Comparison of ENCODE assay signal across 8 cellular contexts in genomic region chr14:58298880-58299664, GRCh38. TPM values are rescaled to one million over a fixed set of nuclear protein-coding genes. Genes with fewer than 3 reads are reported as not detected.
A peak's percentile ranks its signal among the peaks of the same experiment; 100 is the strongest.
DNase-seq lines count a peak whose midpoint lies in the region; ATAC-seq and TF ChIP-seq lines count a peak whose summit lies in the region.

No MANE protein-coding gene starts in this region.

- H3K36me3 Mint-ChIP-seq in CD8-positive, alpha-beta T cell, result peaks cover 43% of the 10 kb centered on the region
- H3K36me3 Mint-ChIP-seq in activated naive CD4-positive, alpha-beta T cell treated with anti-CD3 and anti-CD28 coated beads, Interleukin-2, amount 50 U/mL, for 72 hours, result peaks cover 19 to 29% of the 10 kb centered on the region in 2 donors

- TF ChIP-seq POLR2A in Peyer's patch (IDR thresholded peaks at IDR 0.05) (no peak), ovary (IDR thresholded peaks at IDR 0.05) (no peak)

- H3K4me3 Mint-ChIP-seq in CD8-positive, alpha-beta T cell, result peak overlapping the region; percentile 98

- H3K4me1 Mint-ChIP-seq in CD8-positive, alpha-beta T cell (ENCODE audit: low read depth), result peaks cover 56% of the 10 kb centered on the region

- no peaks in the 10 kb centered on the region for H3K27me3 Mint-ChIP-seq in CD8-positive, alpha-beta T cell (ENCODE audit: low read depth)

- peak overlapping the region; percentile 74 for H3K4me3 ChIP-seq in CD8-positive, alpha-beta T cell (ENCODE audit: low read depth, low read length)
- H3K4me3 ChIP-seq in Peyer's patch (peak overlapping the region; percentile 77 to 86 (median 84)), ovary (peak overlapping the region; percentile 97)

- no peaks in the 10 kb centered on the region for H3K27me3 ChIP-seq in CD8-positive, alpha-beta T cell (ENCODE audit: insufficient read depth, low read length)
- H3K27me3 ChIP-seq in Peyer's patch (no peaks in the 10 kb centered on the region), ovary (no peaks in the 10 kb centered on the region)

- WGBS in ovary, 3 donors, result 0 to 1% (median 1%) methylated on average over 23 to 83 of the region's 84 CpGs

- H3K4me1 ChIP-seq in CD8-positive, alpha-beta T cell (ENCODE audit: insufficient read depth, low read length), result peaks cover 34% of the 10 kb centered on the region
- H3K4me1 ChIP-seq in Peyer's patch (peaks cover 0 to 11% (median 0%) of the 10 kb centered on the region in 4 donors), ovary (ENCODE audit: insufficient read depth) (peaks cover 7% of the 10 kb centered on the region)

- peak overlapping the region; percentile 71 for H3K27ac ChIP-seq in CD8-positive, alpha-beta T cell (ENCODE audit: low read depth, low read length)
- H3K27ac ChIP-seq in Peyer's patch (peak overlapping the region; percentile 87 to 97 (median 95)), ovary (peak overlapping the region; percentile 82 to 88)

- no peak for ATAC-seq in CD8-positive, alpha-beta T cell
- ATAC-seq in GM21737 (IDR thresholded peaks at IDR 0.05; ENCODE audit: unreplicated experiment), result peak; percentile 11
- peak in 1 of 2 donors; percentile 18 for ATAC-seq in activated naive CD4-positive, alpha-beta T cell treated with anti-CD3 and anti-CD28 coated beads, Interleukin-2, amount 50 U/mL, for 72 hours

- DNase-seq in CD8-positive, alpha-beta T cell, result peak in 6 of 7 experiments; percentile 33 to 60 (median 38)
- peak in 2 of 3 donors; percentile 47 to 64 for DNase-seq in Peyer's patch
- DNase-seq in activated naive CD4-positive, alpha-beta T cell treated with anti-CD3 and anti-CD28 coated beads, Interleukin-2, amount 50 U/mL, for 72 hours (ENCODE audit: low spot score in 2 of 2), result peak; percentile 45 to 55
- DNase-seq in cardiac septum (ENCODE audit: low spot score), result peak; percentile 78
- DNase-seq in ovary, result peak; percentile 32 to 68 (median 57)
- no peak for DNase-seq in mesenteric fat pad (ENCODE audit: low spot score)
- no peak for DNase-seq in SHP77 (lab: John Stamatoyannopoulos, UW)

- peaks cover 12% of the 10 kb centered on the region for H3K36me3 ChIP-seq in CD8-positive, alpha-beta T cell (ENCODE audit: insufficient read depth, low read length)
- peaks cover 0 to 32% (median 0%) of the 10 kb centered on the region in 3 donors for H3K36me3 ChIP-seq in Peyer's patch
- H3K36me3 ChIP-seq in ovary, result no peaks in the 10 kb centered on the region

- intact Hi-C loops in CD8-positive, alpha-beta T cell (cut with DNase I, micrococcal nuclease), result loop anchor here (1.0 to 10.0 kb wide), 8 partner anchors 30 to 1796 kb away; partner anchors contain the start of genes ACTR10 (in 1 of the 2), KIAA0586 (in 1 of the 2), PCNX4 (in 1 of the 2) and PSMA3 (in 1 of the 2)
- intact Hi-C loops in cardiac septum (cut with DNase I) (loop anchor here (1.0 to 5.0 kb wide), 3 partner anchors 55 to 147 kb away; partner anchors contain the start of genes ARMH4 and PSMA3), ovary (cut with DNase I) (loop anchor here in 2 of 4 donors (2.0 to 5.0 kb wide), 2 partner anchors 54 to 57 kb away; partner anchors contain the start of gene PSMA3 (in 2 of the 2))

- CTCF ChIA-PET in CD8-positive, alpha-beta T cell (lab: Charles Lee), result interaction anchor here (0.5 to 2.1 kb wide), 6 partner anchors 18 to 65 kb away, joined by 3 to 6 read pairs (median 5); partner anchors contain the start of gene PSMA3

- TF ChIP-seq CTCF in CD8-positive, alpha-beta T cell (IDR thresholded peaks at IDR 0.05), result no peak
- no peak for TF ChIP-seq CTCF in Peyer's patch (IDR thresholded peaks at IDR 0.05)
- no peak for TF ChIP-seq CTCF in ovary (IDR thresholded peaks at IDR 0.05)

- peak overlapping the region; percentile 93 for H3K27ac Mint-ChIP-seq in CD8-positive, alpha-beta T cell
- peak overlapping the region; percentile 81 to 98 for H3K27ac Mint-ChIP-seq in activated naive CD4-positive, alpha-beta T cell treated with anti-CD3 and anti-CD28 coated beads, Interleukin-2, amount 50 U/mL, for 72 hours

- H3K9me3 Mint-ChIP-seq in CD8-positive, alpha-beta T cell, result no peaks in the 10 kb centered on the region
- no peaks in the 10 kb centered on the region for H3K9me3 Mint-ChIP-seq in activated naive CD4-positive, alpha-beta T cell treated with anti-CD3 and anti-CD28 coated beads, Interleukin-2, amount 50 U/mL, for 72 hours

- no peaks in the 10 kb centered on the region for H3K9me3 ChIP-seq in CD8-positive, alpha-beta T cell (ENCODE audit: low read length)
- H3K9me3 ChIP-seq in Peyer's patch, result no peaks in the 10 kb centered on the region
- no peaks in the 10 kb centered on the region for H3K9me3 ChIP-seq in ovary

- POLR2A ChIA-PET in CD8-positive, alpha-beta T cell (lab: Charles Lee), result interaction anchor here (0.7 to 3.7 kb wide), 16 partner anchors 10 to 128 kb away, joined by 3 to 47 read pairs (median 10); partner anchors contain the start of genes ACTR10, KIAA0586, PSMA3 and TIMM9

- no peak for TF ChIP-seq EP300 in ovary (IDR thresholded peaks at IDR 0.05)

RNA-seq across cellular contexts. Expression of gene ARID4A, which starts 0.7 kb away (rescaled TPM):
- total RNA-seq in CD8-positive, alpha-beta T cell, result 10 to 100 TPM; 80.7 to 83.2 TPM
- total RNA-seq in Peyer's patch, result 10 to 100 TPM; 22.9 to 66.0 (median 26.7) TPM
- 10 to 100 TPM; 27.3 to 30.4 TPM for total RNA-seq in activated naive CD4-positive, alpha-beta T cell treated with anti-CD3 and anti-CD28 coated beads, Interleukin-2, amount 50 U/mL, for 72 hours
- 22.2 TPM for total RNA-seq in cardiac septum
- 10 to 100 TPM; 17.8 to 29.2 (median 25.8) TPM for total RNA-seq in ovary
- 10 to 100 TPM; 10.1 to 15.7 TPM for polyA plus RNA-seq in ovary
- total RNA-seq in mesenteric fat pad, result 28.6 TPM

RNA-seq across cellular contexts. Expression of gene PSMA3, which starts 54.4 kb away (rescaled TPM):
- total RNA-seq in CD8-positive, alpha-beta T cell, result 100 to 1,000 TPM; 105 to 106 TPM
- total RNA-seq in Peyer's patch (100 to 1,000 TPM in 2 of 4 donors, 10 to 100 TPM in 2; 78.5 to 199 (median 112) TPM), cardiac septum (118 TPM), ovary (100 to 1,000 TPM in 3 of 7 donors, 10 to 100 TPM in 4; 68.5 to 136 (median 93.4) TPM), mesenteric fat pad (165 TPM)
- total RNA-seq in activated naive CD4-positive, alpha-beta T cell treated with anti-CD3 and anti-CD28 coated beads, Interleukin-2, amount 50 U/mL, for 72 hours, result 100 to 1,000 TPM; 252 to 310 TPM
- polyA plus RNA-seq in ovary, result 10 to 100 TPM; 68.1 to 75.6 TPM

Comparison
In these comparisons a context has a peak if more than half of its experiments do, and no peak if none do; other contexts are left out.
1. DNase-seq: peak in CD8-positive, alpha-beta T cell (6 of 7), Peyer's patch (2 of 3), activated naive CD4-positive, alpha-beta T cell treated with anti-CD3 and anti-CD28 coated beads, Interleukin-2, amount 50 U/mL, for 72 hours (2 of 2), cardiac septum (single experiment) and ovary (5 of 5); none in mesenteric fat pad (single experiment) and SHP77 (0 of 2).
2. Peak in every context shown above with its lines, with median percentiles within 50 percentile points of each other: H3K27ac ChIP-seq and H3K4me3 ChIP-seq.